In genomic region chr5:93681432-93681831, GRCh38 we compare ENCODE assay signal across 13 cellular contexts. TPM values are rescaled to one million over a fixed set of nuclear protein-coding genes. Genes with fewer than 3 reads are reported as not detected.
DNase-seq lines count a peak whose midpoint lies in the region; ATAC-seq and TF ChIP-seq lines count a peak whose summit lies in the region.
"Had no signal": no experiment of that assay in that cellular context is flagged by ENCODE, and none has a peak within 500 bp of the region (broad histone marks: within the 10 kb centered on the region; RNA-seq: fewer than 3 reads in every experiment).

No MANE protein-coding gene starts in this region.

- H3K9me3 ChIP-seq in DND-41 (ENCODE audit: insufficient read depth, low read length, severe bottlenecking) = no peaks in the 10 kb centered on the region
- no peaks in the 10 kb centered on the region for H3K9me3 ChIP-seq in neural progenitor cell (ENCODE audit: low read depth)

- H3F3A ChIP-seq in neural progenitor cell (ENCODE audit: low read depth) = peaks cover 6% of the 10 kb centered on the region

- peaks cover 7% of the 10 kb centered on the region for H3K9me3 Mint-ChIP-seq in chondrocyte (ENCODE audit: low read depth)
- H3K9me3 Mint-ChIP-seq in neural progenitor cell = peaks cover 8% of the 10 kb centered on the region
- H3K9me3 Mint-ChIP-seq: activated B cell treated with CpG ODN at 0.5 μM for 24 hours had no signal

- H3K27ac Mint-ChIP-seq in chondrocyte (ENCODE audit: unreplicated experiment) = peak overlapping the region; percentile 10
- no peak overlapping the region for H3K27ac Mint-ChIP-seq in neural progenitor cell
- H3K27ac Mint-ChIP-seq: activated B cell treated with CpG ODN at 0.5 μM for 24 hours had no signal

- H3K27me3 ChIP-seq in DND-41 (ENCODE audit: insufficient read depth, low read length, poor library complexity) (no peaks in the 10 kb centered on the region), neural progenitor cell (no peaks in the 10 kb centered on the region)

- H3K36me3 ChIP-seq in DND-41 (ENCODE audit: insufficient read depth, low read length) = no peaks in the 10 kb centered on the region
- H3K36me3 ChIP-seq in neural progenitor cell = no peaks in the 10 kb centered on the region

- peak; percentile 29 for TF ChIP-seq CTCF in DND-41 (IDR thresholded peaks at IDR 0.05; ENCODE audit: borderline replicate concordance, extremely low read depth, low read length, poor library complexity, severe bottlenecking)
- peak; percentile 19; the same call in 1 of the 2 replicates for TF ChIP-seq CTCF in LNCaP clone FGC (IDR thresholded peaks at IDR 0.05; ENCODE audit: control insufficient read depth, extremely low read depth, insufficient read depth)
- peak; percentile 76 for TF ChIP-seq CTCF in chondrocyte (IDR thresholded peaks at IDR 0.05)
- peak; percentile 65 for TF ChIP-seq CTCF in neural progenitor cell (IDR thresholded peaks at IDR 0.05)

- peaks cover 5% of the 10 kb centered on the region for H3K36me3 Mint-ChIP-seq in chondrocyte (ENCODE audit: low read depth)
- peaks cover 3% of the 10 kb centered on the region for H3K36me3 Mint-ChIP-seq in neural progenitor cell

- H2AFZ ChIP-seq in DND-41 (ENCODE audit: low read depth, low read length) (no peak overlapping the region), neural progenitor cell (replicated peaks) (peak overlapping the region; percentile 60)

- no peaks in the 10 kb centered on the region for H3K79me2 ChIP-seq in DND-41 (ENCODE audit: insufficient read depth, low read length)
- no peaks in the 10 kb centered on the region for H3K79me2 ChIP-seq in neural progenitor cell (ENCODE audit: low read depth)

- DNase-seq in DND-41 (no peak), LNCaP clone FGC (ENCODE audit: low read depth) (no peak), chondrocyte (ENCODE audit: low spot score) (no peak), neural progenitor cell (ENCODE audit: low spot score) (no peak), NCI-H1048 (lab: John Stamatoyannopoulos, UW) (no peak), dedifferentiated amniotic fluid mesenchymal stem cell (ENCODE audit: extremely low spot score) (no peak), anterior cingulate cortex (lab: John Stamatoyannopoulos, UW) (no peak), hippocampal formation (lab: John Stamatoyannopoulos, UW) (no peak)
- DNase-seq: activated B cell treated with CpG ODN at 0.5 μM for 24 hours; naive thymus-derived CD4-positive, alpha-beta T cell; NCI-H1694 had no signal

- H3K9ac ChIP-seq in DND-41 (ENCODE audit: low read depth, low read length) (no peak overlapping the region), neural progenitor cell (no peak overlapping the region)
- H3K9ac ChIP-seq: KMS-11 had no signal

- H3K4me1 ChIP-seq in DND-41 (ENCODE audit: insufficient read depth, low read length) (no peaks in the 10 kb centered on the region), neural progenitor cell (peaks cover 18% of the 10 kb centered on the region)

- H4K20me1 ChIP-seq in DND-41 (ENCODE audit: insufficient read depth, low read length) = no peaks in the 10 kb centered on the region
- H4K20me1 ChIP-seq in neural progenitor cell (ENCODE audit: low read depth) = no peaks in the 10 kb centered on the region

- H3K4me1 Mint-ChIP-seq in chondrocyte (ENCODE audit: low read depth) (peaks cover 48% of the 10 kb centered on the region), neural progenitor cell (peaks cover 28% of the 10 kb centered on the region)

- H3K4me3 Mint-ChIP-seq in chondrocyte (ENCODE audit: unreplicated experiment) (no peak overlapping the region), neural progenitor cell (no peak overlapping the region)
- H3K4me3 Mint-ChIP-seq: activated B cell treated with CpG ODN at 0.5 μM for 24 hours; naive thymus-derived CD4-positive, alpha-beta T cell had no signal

- no peak overlapping the region for H3K4me3 ChIP-seq in DND-41 (ENCODE audit: low read depth in 1 of 2, low read length in 2 of 2)
- H3K4me3 ChIP-seq in LNCaP clone FGC (ENCODE audit: low read depth, low read length) = no peak overlapping the region
- no peak overlapping the region for H3K4me3 ChIP-seq in neural progenitor cell
- H3K4me3 ChIP-seq: skin epidermis had no signal

- H3K27me3 Mint-ChIP-seq in chondrocyte (ENCODE audit: low read depth) (no peaks in the 10 kb centered on the region), neural progenitor cell (ENCODE audit: insufficient read depth, low read depth) (peaks cover 5% of the 10 kb centered on the region)
- H3K27me3 Mint-ChIP-seq: activated B cell treated with CpG ODN at 0.5 μM for 24 hours; naive thymus-derived CD4-positive, alpha-beta T cell had no signal

- H3K4me2 ChIP-seq in DND-41 (ENCODE audit: insufficient read depth, low read length) (no peak overlapping the region), neural progenitor cell (no peak overlapping the region)
- H3K4me2 ChIP-seq: KMS-11 had no signal

- H3K27ac ChIP-seq in DND-41 (ENCODE audit: low read length) = no peak overlapping the region
- no peak overlapping the region for H3K27ac ChIP-seq in neural progenitor cell
- H3K27ac ChIP-seq: KMS-11, skin epidermis had no signal

- ATAC-seq in DND-41 (ENCODE audit: insufficient read depth, low read depth) = no peak
- ATAC-seq: naive thymus-derived CD4-positive, alpha-beta T cell had no signal

RNA-seq across cellular contexts. Expression of gene POU5F2, which starts 60.0 kb away (rescaled TPM):
- total RNA-seq in chondrocyte (0.45 to 0.92 TPM (median 0.62 TPM) in 3 replicates), neural progenitor cell (ENCODE audit: low replicate concordance) (0.93 and 1.0 TPM in 2 replicates)

Comparison
In these comparisons a context has a peak if more than half of its experiments do, and no peak if none do; other contexts are left out.
1. CTCF ChIP-seq: peak in every context shown above with its lines; median percentile 76 in chondrocyte; 65 in neural progenitor cell; 29 in DND-41; 19 in LNCaP clone FGC.